22 cellular contexts compared by ENCODE assay signal in the genomic region with DNA sequence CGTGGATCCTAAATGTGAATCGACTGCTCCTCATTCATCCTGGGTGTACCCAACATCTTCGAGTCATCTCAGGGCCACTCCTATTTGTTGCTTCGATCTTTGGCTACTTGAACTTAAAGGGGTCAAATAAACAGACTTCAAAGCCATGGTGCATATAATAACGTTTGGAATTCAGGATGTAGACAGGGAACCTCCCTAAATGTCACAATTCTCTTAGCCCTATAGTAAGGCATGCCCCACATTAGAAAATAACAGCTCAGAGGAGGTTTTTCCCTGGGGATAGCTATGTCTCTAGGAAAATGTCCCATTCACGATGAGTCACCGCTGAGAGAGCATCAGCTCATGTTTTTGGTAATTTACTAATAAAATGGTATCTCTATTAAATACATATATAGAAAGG. TPM values are rescaled to one million over a fixed set of nuclear protein-coding genes. Genes with fewer than 3 reads are reported as not detected.
DNase-seq lines count a peak whose midpoint lies in the region; ATAC-seq, FAIRE-seq and TF ChIP-seq lines count a peak whose summit lies in the region.
"Had no signal": no experiment of that assay in that cellular context is flagged by ENCODE, and none has a peak within 500 bp of the region (broad histone marks: within the 10 kb centered on the region; RNA-seq: fewer than 3 reads in every experiment).

No MANE protein-coding gene starts in this region.

- no peak overlapping the region for H2BK120ac ChIP-seq in mesenchymal stem cell (ENCODE audit: low read depth, low read length)

- H3K4me2 ChIP-seq in mesenchymal stem cell (ENCODE audit: low read length, poor library complexity, severe bottlenecking), result no peak overlapping the region
- H3K4me2 ChIP-seq: hepatocyte had no signal

- ATAC-seq in HG03521 (IDR thresholded peaks at IDR 0.05; ENCODE audit: unreplicated experiment), result no peak
- ATAC-seq in activated naive CD4-positive, alpha-beta T cell treated with anti-CD3 and anti-CD28 coated beads, Interleukin-2, amount 50 U/mL, for 72 hours, result no peak
- ATAC-seq: K562, Panc1 had no signal

- no peak overlapping the region for H3K14ac ChIP-seq in mesenchymal stem cell (ENCODE audit: low read length in 2 of 2)

- no peaks in the 10 kb centered on the region for H3K9me3 Mint-ChIP-seq in activated naive CD4-positive, alpha-beta T cell treated with anti-CD3 and anti-CD28 coated beads, Interleukin-2, amount 50 U/mL, for 72 hours
- H3K9me3 Mint-ChIP-seq: activated CD4-positive, alpha-beta memory T cell treated with anti-CD3 and anti-CD28 coated beads, Interleukin-2, amount 10 ng/mL, durations not matched to agents 7 days and 5 days had no signal

- H4K91ac ChIP-seq in mesenchymal stem cell (ENCODE audit: low read length), result no peak overlapping the region

- CTCF ChIA-PET in BJ (lab: Yijun Ruan, JAX), result interaction anchor here (0.6 to 1.9 kb wide), 3 partner anchors 54 to 388 kb away, joined by 3 to 4 read pairs (median 3); no protein-coding TSS in a partner anchor

- no peak overlapping the region for H3K4ac ChIP-seq in mesenchymal stem cell (ENCODE audit: low read depth in 1 of 2, low read length in 2 of 2)

- TF ChIP-seq CTCF in BJ (IDR thresholded peaks at IDR 0.05; ENCODE audit: insufficient read depth, low read depth, low read length) (no peak), bronchial epithelial cell (IDR thresholded peaks at IDR 0.05; ENCODE audit: insufficient read depth, low read length, severe bottlenecking) (no peak)

- peaks cover 6% of the 10 kb centered on the region for H3K4me1 ChIP-seq in mesenchymal stem cell (ENCODE audit: control insufficient read depth, insufficient read depth, low read depth, low read length)

- POLR2A ChIA-PET in BJ (lab: Charles Lee), result no interaction called here

- no peak overlapping the region for H2BK15ac ChIP-seq in mesenchymal stem cell (ENCODE audit: low read depth, poor library complexity, severe bottlenecking)

- peak overlapping the region; percentile 84 for H3K9ac ChIP-seq in mesenchymal stem cell (ENCODE audit: low read length)

- H3K9me3 ChIP-seq in mesenchymal stem cell (ENCODE audit: control insufficient read depth, low read length), result no peaks in the 10 kb centered on the region
- H3K9me3 ChIP-seq: neutrophil, right atrium auricular region had no signal

- no peaks in the 10 kb centered on the region for H3K36me3 ChIP-seq in BJ (ENCODE audit: control insufficient read depth, insufficient read depth, low read length)
- H3K36me3 ChIP-seq in bronchial epithelial cell (ENCODE audit: control insufficient read depth, insufficient read depth, low read length), result no peaks in the 10 kb centered on the region
- H3K36me3 ChIP-seq in mesenchymal stem cell (ENCODE audit: control insufficient read depth in 1 of 2, insufficient read depth in 2 of 2, low read depth in 1 of 2, low read length in 2 of 2), result no peaks in the 10 kb centered on the region
- H3K36me3 ChIP-seq: neutrophil, right atrium auricular region had no signal

- H2BK5ac ChIP-seq in mesenchymal stem cell (ENCODE audit: low read depth, low read length, poor library complexity, severe bottlenecking), result no peak overlapping the region

- peak; percentile 42 for DNase-seq in BJ (ENCODE audit: low read depth)
- DNase-seq in LHCN-M2 (ENCODE audit: low read depth), result peak; percentile 61
- peak; percentile 54 for DNase-seq in bronchial epithelial cell (ENCODE audit: low read depth)
- DNase-seq in mesenchymal stem cell, result peak; percentile 58
- DNase-seq in mesenteric fat pad (ENCODE audit: low spot score), result no peak
- DNase-seq in GM19240 (ENCODE audit: insufficient read length, low spot score), result no peak
- no peak for DNase-seq in activated naive CD4-positive, alpha-beta T cell treated with anti-CD3 and anti-CD28 coated beads, Interleukin-2, amount 50 U/mL, for 72 hours (ENCODE audit: low spot score in 2 of 2)
- DNase-seq: activated CD4-positive, alpha-beta memory T cell treated with anti-CD3 and anti-CD28 coated beads, Interleukin-2, amount 10 ng/mL, durations not matched to agents 7 days and 5 days; DMS153; kidney glomerular epithelial cell; NCI-H1092 treated with DMSO at 0.1 percent for 48 hours; NCI-H748 treated with DMSO at 0.1 percent for 48 hours; stimulated activated CD4-positive, alpha-beta T cell treated with anti-CD3 and anti-CD28 coated beads, Interleukin-1b, Interleukin-23, amount 100 ng/mL, for 48 hours; substantia nigra had no signal

- H2BK12ac ChIP-seq in mesenchymal stem cell (ENCODE audit: low read length in 2 of 2), result no peak overlapping the region

- H3K18ac ChIP-seq in mesenchymal stem cell (ENCODE audit: low read depth in 1 of 2, low read length in 2 of 2), result no peak overlapping the region

- FAIRE-seq in bronchial epithelial cell (lab: Jason Lieb, UNC), result no peak
- FAIRE-seq: K562 had no signal

- H3K27ac ChIP-seq in mesenchymal stem cell (ENCODE audit: low read length, poor library complexity, severe bottlenecking), result no peak overlapping the region
- H3K27ac ChIP-seq: hepatocyte, neutrophil, right atrium auricular region, VCaP had no signal

- H2AK5ac ChIP-seq in mesenchymal stem cell (ENCODE audit: low read length, severe bottlenecking), result no peak overlapping the region

- no peaks in the 10 kb centered on the region for H3K36me3 Mint-ChIP-seq in activated naive CD4-positive, alpha-beta T cell treated with anti-CD3 and anti-CD28 coated beads, Interleukin-2, amount 50 U/mL, for 72 hours

- no peak overlapping the region for H4K8ac ChIP-seq in mesenchymal stem cell (ENCODE audit: low read length)

- WGBS in mesenchymal stem cell, result 21% methylated on average over 5 of the region's 7 CpGs

- H3K27me3 ChIP-seq in BJ (ENCODE audit: control insufficient read depth, insufficient read depth, low read length), result no peaks in the 10 kb centered on the region
- no peaks in the 10 kb centered on the region for H3K27me3 ChIP-seq in bronchial epithelial cell (ENCODE audit: control insufficient read depth, insufficient read depth, low read length)
- peaks cover 0 to 16% of the 10 kb centered on the region in 2 experiments for H3K27me3 ChIP-seq in mesenchymal stem cell (ENCODE audit: control insufficient read depth in 1 of 2, insufficient read depth in 1 of 2, low read length in 2 of 2)
- H3K27me3 ChIP-seq: hepatocyte, right atrium auricular region had no signal

- no peak overlapping the region for H3K27ac Mint-ChIP-seq in activated naive CD4-positive, alpha-beta T cell treated with anti-CD3 and anti-CD28 coated beads, Interleukin-2, amount 50 U/mL, for 72 hours
- H3K27ac Mint-ChIP-seq: activated CD4-positive, alpha-beta memory T cell treated with anti-CD3 and anti-CD28 coated beads, Interleukin-2, amount 10 ng/mL, durations not matched to agents 7 days and 5 days; B cell had no signal

- H3K79me1 ChIP-seq in mesenchymal stem cell (replicated peaks; ENCODE audit: low read length, poor library complexity, severe bottlenecking), result no peaks in the 10 kb centered on the region

- H2AFZ ChIP-seq in mesenchymal stem cell (ENCODE audit: low read depth, low read length), result no peak overlapping the region
- H2AFZ ChIP-seq: hepatocyte had no signal

- no peak overlapping the region for H3K4me3 ChIP-seq in BJ (ENCODE audit: low read depth, low read length)
- no peak overlapping the region for H3K4me3 ChIP-seq in bronchial epithelial cell (ENCODE audit: low read depth, low read length)
- peak overlapping the region in 1 of 2 experiments; percentile 22 for H3K4me3 ChIP-seq in mesenchymal stem cell (ENCODE audit: insufficient read depth in 1 of 2, low read depth in 1 of 2, low read length in 2 of 2)
- H3K4me3 ChIP-seq: hepatocyte, K562, right atrium auricular region had no signal

- H3K23ac ChIP-seq in mesenchymal stem cell (ENCODE audit: low read length in 2 of 2), result no peak overlapping the region

RNA-seq across cellular contexts. Expression of a gene that starts 54.8 kb away (rescaled TPM):
- 0.06 and 0.10 TPM in 2 replicates for polyA plus RNA-seq in BJ (2011; rRNA removed)
- 0.10 and 0.14 TPM in 2 replicates for polyA minus RNA-seq in BJ (2011; rRNA and poly(A)+ RNA removed)
- total RNA-seq in LHCN-M2 (2014; rRNA removed) (0.06 TPM in 2 replicates), bronchial epithelial cell (2.3 and 2.6 TPM in 2 replicates), mesenteric fat pad (12.7 TPM)
- 0.04 TPM for polyA plus RNA-seq in LHCN-M2 (2012)
- polyA plus RNA-seq in mesenchymal stem cell (2013, experiment 1 of 2), result 0.46 TPM
- polyA plus RNA-seq in mesenchymal stem cell (2013, experiment 2 of 2), result 0.42 TPM
- not detected for total RNA-seq in activated naive CD4-positive, alpha-beta T cell treated with anti-CD3 and anti-CD28 coated beads, Interleukin-2, amount 50 U/mL, for 72 hours
- total RNA-seq: activated CD4-positive, alpha-beta memory T cell treated with anti-CD3 and anti-CD28 coated beads, Interleukin-2, amount 10 ng/mL, durations not matched to agents 7 days and 5 days had no signal

Comparison
In these comparisons a context has a peak if more than half of its experiments do, and no peak if none do; other contexts are left out.
1. DNase-seq: peak in BJ (single experiment), LHCN-M2 (single experiment), bronchial epithelial cell (single experiment) and mesenchymal stem cell (single experiment); none in mesenteric fat pad (single experiment), GM19240 (single experiment) and activated naive CD4-positive, alpha-beta T cell treated with anti-CD3 and anti-CD28 coated beads, Interleukin-2, amount 50 U/mL, for 72 hours (0 of 2).